Comparison of ENCODE assay signal across 14 cellular contexts in the genomic region with DNA sequence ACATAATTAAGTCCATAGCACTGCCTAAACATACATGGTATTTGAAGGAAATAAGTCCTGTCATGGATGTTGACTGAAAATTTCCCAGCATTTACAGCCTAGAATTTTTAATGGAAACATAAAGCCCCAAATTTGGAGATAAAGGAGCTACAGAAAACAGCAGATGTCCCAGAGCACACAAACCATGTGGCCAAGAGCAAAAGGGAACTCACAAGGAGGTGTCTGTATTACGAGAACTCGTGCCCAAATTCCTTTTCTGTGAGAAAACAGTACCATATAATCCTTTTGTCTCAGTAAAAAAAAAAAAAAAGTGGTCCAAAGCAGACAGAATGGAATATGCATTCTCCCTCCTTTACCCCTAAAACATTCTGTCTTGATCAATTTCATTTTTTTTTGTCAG.
"Had no signal": no experiment of that assay in that cellular context is flagged by ENCODE, and none has a peak within 500 bp of the region (broad histone marks: within the 10 kb centered on the region; RNA-seq: fewer than 3 reads in every experiment).

No MANE protein-coding gene starts in this region.

- DNase-seq: activated CD4-positive, alpha-beta T cell treated with anti-CD3 and anti-CD28 coated beads, Interleukin-2, amount 10 ng/mL, durations not matched to agents 7 days and 5 days; activated CD4-positive, CD25-positive, alpha-beta regulatory T cell treated with anti-CD3 and anti-CD28 coated beads, Interleukin-2, amount 50 U/mL, for 72 hours; activated CD8-positive, alpha-beta memory T cell treated with anti-CD3 and anti-CD28 coated beads, Interleukin-2, amount 10 ng/mL, durations not matched to agents 7 days and 5 days; activated CD8-positive, alpha-beta T cell treated with anti-CD3 and anti-CD28 coated beads for 36 hours; activated gamma-delta T cell treated with Interleukin-2 at 50 U/mL for 16 hours; anterior cingulate cortex; kidney glomerular epithelial cell; left lung; naive thymus-derived CD4-positive, alpha-beta T cell; stimulated activated CD4-positive, alpha-beta T cell treated with anti-CD3 and anti-CD28 coated beads, Interleukin-12 subunit alpha, Interleukin-12 subunit beta, amount 100 ng/mL, for 4 hours; substantia nigra; tibial artery had no signal

- H3K27me3 ChIP-seq: left lung, tibial artery had no signal

- H3K4me1 ChIP-seq: left lung had no signal

- H3K4me3 ChIP-seq: left lung, lung, tibial artery had no signal

- H3K9me3 ChIP-seq: left lung, tibial artery had no signal

- H3K36me3 ChIP-seq: left lung, tibial artery, WERI-Rb-1 had no signal

- H3K27ac ChIP-seq: left lung, tibial artery, WERI-Rb-1 had no signal

- ATAC-seq: activated CD8-positive, alpha-beta memory T cell treated with anti-CD3 and anti-CD28 coated beads, Interleukin-2, amount 10 ng/mL, durations not matched to agents 7 days and 5 days; activated CD8-positive, alpha-beta T cell treated with anti-CD3 and anti-CD28 coated beads for 36 hours; left lung; naive thymus-derived CD4-positive, alpha-beta T cell had no signal
